Comparison of ENCODE assay signal across 9 cellular contexts in genomic region chr22:32723632-32724031, GRCh38.
DNase-seq lines count a peak whose midpoint lies in the region; ATAC-seq and TF ChIP-seq lines count a peak whose summit lies in the region.
"Had no signal": no experiment of that assay in that cellular context is flagged by ENCODE, and none has a peak within 500 bp of the region (broad histone marks: within the 10 kb centered on the region; RNA-seq: fewer than 3 reads in every experiment).

No MANE protein-coding gene starts in this region.

- no peak overlapping the region for H3K4me3 ChIP-seq in RWPE2 (ENCODE audit: severe bottlenecking)

- H3K27me3 ChIP-seq in RWPE2 (ENCODE audit: insufficient read depth, poor library complexity, severe bottlenecking) (no peaks in the 10 kb centered on the region), layer of hippocampus (ENCODE audit: control insufficient read depth, insufficient read depth, low read length) (no peaks in the 10 kb centered on the region)

- peak; percentile 86 for ATAC-seq in GM21423 (IDR thresholded peaks at IDR 0.05; ENCODE audit: unreplicated experiment)
- peak; percentile 92 for ATAC-seq in RWPE2 (ENCODE audit: low read depth)
- ATAC-seq in HG02588 (IDR thresholded peaks at IDR 0.05; ENCODE audit: unreplicated experiment): no peak
- ATAC-seq in GM19463 (IDR thresholded peaks at IDR 0.05; ENCODE audit: unreplicated experiment): no peak

- H3K4me1 ChIP-seq in RWPE2 (ENCODE audit: insufficient read depth, poor library complexity, severe bottlenecking): peaks cover 16% of the 10 kb centered on the region

- POLR2A ChIA-PET in HEK293T (lab: Yijun Ruan, JAX): no interaction called here

- no peaks in the 10 kb centered on the region for H3K9me3 ChIP-seq in RWPE2 (ENCODE audit: severe bottlenecking)

- TF ChIP-seq CTCF in RWPE2 (IDR thresholded peaks at IDR 0.05; ENCODE audit: poor library complexity, severe bottlenecking): no peak

- H3K27ac ChIP-seq in RWPE2 (ENCODE audit: poor library complexity, severe bottlenecking) (peak overlapping the region; percentile 56), layer of hippocampus (ENCODE audit: low read depth, low read length) (peak overlapping the region; percentile 14)
- H3K27ac ChIP-seq: VCaP had no signal

- CTCF ChIA-PET in HEK293T (lab: Yijun Ruan, JAX): no interaction called here

- DNase-seq in RWPE2 (ENCODE audit: low spot score) (peak; percentile 67), amniotic epithelial cell (ENCODE audit: low read depth) (peak; percentile 91), HEK293T (ENCODE audit: extremely low spot score) (no peak)
- DNase-seq in stimulated activated CD4-positive, alpha-beta T cell treated with anti-CD3 and anti-CD28 coated beads, TNF-alpha, amount 100 ng/mL, for 24 hours (ENCODE audit: low read depth in 3 of 3): peak in 2 of 3 experiments; percentile 12 to 48

- no peaks in the 10 kb centered on the region for H3K36me3 ChIP-seq in RWPE2 (ENCODE audit: low read depth)

TF ChIP-seq in HEK293T, 16 proteins besides CTCF, POLR2A, EP300 and RAD21:
- TF ChIP-seq FOXA1 (IDR thresholded peaks at IDR 0.05): no peak
- TF ChIP-seq PKNOX1 (IDR thresholded peaks at IDR 0.05): no peak
- no peak for TF ChIP-seq SUZ12 (IDR thresholded peaks at IDR 0.05)
- TF ChIP-seq ZNF384 (IDR thresholded peaks at IDR 0.05): no peak
- no peak for TF ChIP-seq SP1 (IDR thresholded peaks at IDR 0.05)
- no peak for TF ChIP-seq HDGF (IDR thresholded peaks at IDR 0.05; ENCODE audit: borderline replicate concordance)
- no peak for TF ChIP-seq LEF1 (IDR thresholded peaks at IDR 0.05; ENCODE audit: borderline replicate concordance)
- no peak for TF ChIP-seq FOXM1 (IDR thresholded peaks at IDR 0.05; ENCODE audit: borderline replicate concordance)
- TF ChIP-seq CTBP1 (IDR thresholded peaks at IDR 0.05; ENCODE audit: borderline replicate concordance): no peak
- TF ChIP-seq NFRKB (IDR thresholded peaks at IDR 0.05): no peak
- no peak for TF ChIP-seq FOXK2 (IDR thresholded peaks at IDR 0.05)
- TF ChIP-seq BHLHE40 (IDR thresholded peaks at IDR 0.05; ENCODE audit: borderline replicate concordance): no peak
- no peak for TF ChIP-seq ELF4 (IDR thresholded peaks at IDR 0.05)

Comparison
In these comparisons a context has a peak if more than half of its experiments do, and no peak if none do; other contexts are left out.
1. ATAC-seq: peak in GM21423 (single experiment) and RWPE2 (single experiment); none in HG02588 (single experiment) and GM19463 (single experiment).